ENCODE assay signal across 10 cellular contexts in genomic region chr7:115135769-115136410, GRCh38.
DNase-seq lines count a peak whose midpoint lies in the region; ATAC-seq and TF ChIP-seq lines count a peak whose summit lies in the region.
"Had no signal": no experiment of that assay in that cellular context is flagged by ENCODE, and none has a peak within 500 bp of the region (broad histone marks: within the 10 kb centered on the region; RNA-seq: fewer than 3 reads in every experiment).

No MANE protein-coding gene starts in this region.

- peaks cover 0 to 7% of the 10 kb centered on the region in 2 donors for H3K9me3 Mint-ChIP-seq in effector memory CD8-positive, alpha-beta T cell

- peaks cover 11 to 35% of the 10 kb centered on the region in 2 donors for H3K4me1 Mint-ChIP-seq in effector memory CD8-positive, alpha-beta T cell (ENCODE audit: low read depth in 2 of 2)

- peak; percentile 96 for ATAC-seq in GM21360 (IDR thresholded peaks at IDR 0.05; ENCODE audit: unreplicated experiment)
- ATAC-seq in HG03442 (IDR thresholded peaks at IDR 0.05; ENCODE audit: unreplicated experiment) = peak; percentile 68
- ATAC-seq in effector memory CD8-positive, alpha-beta T cell (replicated peaks) = peak; percentile 97

- no peaks in the 10 kb centered on the region for H3K27me3 ChIP-seq in HAP-1 (ENCODE audit: low read depth)

- H3K27ac Mint-ChIP-seq in effector memory CD8-positive, alpha-beta T cell = no peak overlapping the region

- H3K27me3 Mint-ChIP-seq in effector memory CD8-positive, alpha-beta T cell = no peaks in the 10 kb centered on the region

- no peaks in the 10 kb centered on the region for H3K36me3 Mint-ChIP-seq in effector memory CD8-positive, alpha-beta T cell (ENCODE audit: insufficient read depth)

- H3K4me3 ChIP-seq in HAP-1 = no peak overlapping the region

- H3K4me1 ChIP-seq in HAP-1 = no peaks in the 10 kb centered on the region

- TF ChIP-seq CTCF in GM10266 (IDR thresholded peaks at IDR 0.05; ENCODE audit: control insufficient read depth, insufficient read depth, low read depth, missing control alignments) = no peak

- in situ Hi-C loops in HAP-1 (cut with MboI; ENCODE audit: low sequenced_read_pairs) = no loop called here

- H3K4me3 Mint-ChIP-seq in effector memory CD8-positive, alpha-beta T cell = peak overlapping the region in 1 of 2 donors; percentile 15

- H3K9me3 ChIP-seq in HAP-1 = no peaks in the 10 kb centered on the region

- no peaks in the 10 kb centered on the region for H3K36me3 ChIP-seq in HAP-1 (replicated peaks)

- DNase-seq in GM10266 (ENCODE audit: extremely low spot score) = peak; percentile 6
- DNase-seq in effector memory CD8-positive, alpha-beta T cell = no peak
- DNase-seq in NCI-H524 treated with DMSO at 0.1 percent for 48 hours (lab: John Stamatoyannopoulos, UW) = no peak
- DNase-seq in amygdala (lab: John Stamatoyannopoulos, UW) = no peak
- no peak for DNase-seq in midbrain (lab: John Stamatoyannopoulos, UW)
- no peak for DNase-seq in HAP-1 (ENCODE audit: low spot score in 2 of 2)
- DNase-seq: occipital lobe, SHP77 treated with DMSO at 0.1 percent for 48 hours had no signal
